ENCODE assay signal across 13 cellular contexts in the genomic region with DNA sequence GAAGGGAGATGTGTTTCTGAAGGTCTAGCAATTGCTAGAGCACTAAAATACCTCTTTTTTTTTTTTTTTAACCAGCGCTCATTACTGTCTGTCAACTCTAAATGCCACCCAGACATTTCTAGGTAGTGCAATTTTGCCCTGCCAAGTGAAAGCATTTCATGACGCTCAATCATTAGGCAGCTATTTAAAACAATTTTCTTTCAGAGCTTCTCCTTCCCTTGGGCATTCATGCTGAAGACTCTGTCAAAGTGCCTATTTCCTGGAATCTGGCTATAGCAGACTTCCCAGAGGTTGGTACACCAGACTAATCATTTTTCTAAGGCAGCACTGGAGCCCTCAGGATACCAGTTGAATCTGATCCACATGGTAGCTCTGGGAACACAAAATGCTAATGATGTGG.
DNase-seq lines count a peak whose midpoint lies in the region; ATAC-seq, FAIRE-seq and TF ChIP-seq lines count a peak whose summit lies in the region.
"Had no signal": no experiment of that assay in that cellular context is flagged by ENCODE, and none has a peak within 500 bp of the region (broad histone marks: within the 10 kb centered on the region; RNA-seq: fewer than 3 reads in every experiment).

No MANE protein-coding gene starts in this region.

- no peak overlapping the region for H3K4me3 ChIP-seq in right cardiac atrium (ENCODE audit: low read length)
- no peak overlapping the region for H3K4me3 ChIP-seq in left ventricle myocardium inferior
- H3K4me3 ChIP-seq in trophoblast cell (ENCODE audit: low read depth, low read length): no peak overlapping the region

- no peaks in the 10 kb centered on the region for H3K27me3 Mint-ChIP-seq in T-helper 17 cell
- H3K27me3 Mint-ChIP-seq in stimulated activated memory B cell treated with anti-CD40 and anti-IgM and Interleukin-4, amounts not matched to agents 10 μg/mL and 1 μg/mL and 100 μg/mL, for 72 hours: no peaks in the 10 kb centered on the region
- peaks cover 39% of the 10 kb centered on the region for H3K27me3 Mint-ChIP-seq in progenitor cell of endocrine pancreas

- no peak overlapping the region for H3K4ac ChIP-seq in trophoblast cell (ENCODE audit: low read depth, low read length)

- ATAC-seq in Right ventricle myocardium inferior: peak; percentile 26
- ATAC-seq in right cardiac atrium: no peak
- no peak for ATAC-seq in T-helper 17 cell
- no peak for ATAC-seq in stimulated activated memory B cell treated with anti-CD40 and anti-IgM and Interleukin-4, amounts not matched to agents 10 μg/mL and 1 μg/mL and 100 μg/mL, for 72 hours

- H3K9me3 ChIP-seq in right cardiac atrium (ENCODE audit: control insufficient read depth, low read length): no peaks in the 10 kb centered on the region
- no peaks in the 10 kb centered on the region for H3K9me3 ChIP-seq in T-helper 17 cell (ENCODE audit: control insufficient read depth, low read length, poor library complexity, severe bottlenecking)
- peaks cover 6% of the 10 kb centered on the region for H3K9me3 ChIP-seq in left ventricle myocardium inferior (replicated peaks)
- H3K9me3 ChIP-seq in trophoblast cell (ENCODE audit: insufficient read depth, low read depth, low read length): peaks cover 3% of the 10 kb centered on the region

- no peak overlapping the region for H3K23ac ChIP-seq in trophoblast cell (ENCODE audit: low read length)

- H3K36me3 ChIP-seq in left ventricle myocardium inferior (no peaks in the 10 kb centered on the region), trophoblast cell (ENCODE audit: control insufficient read depth in 1 of 2, insufficient read depth in 2 of 2, low read length in 2 of 2) (no peaks in the 10 kb centered on the region)

- H3K9me3 Mint-ChIP-seq in stimulated activated memory B cell treated with anti-CD40 and anti-IgM and Interleukin-4, amounts not matched to agents 10 μg/mL and 1 μg/mL and 100 μg/mL, for 72 hours: peaks cover 4% of the 10 kb centered on the region
- peaks cover 9% of the 10 kb centered on the region for H3K9me3 Mint-ChIP-seq in progenitor cell of endocrine pancreas (ENCODE audit: low read depth)

- no peak overlapping the region for H2AFZ ChIP-seq in trophoblast cell (ENCODE audit: insufficient read depth, low read length, poor library complexity)

- H3K4me1 ChIP-seq in right cardiac atrium (ENCODE audit: control insufficient read depth, insufficient read depth, low read length): no peaks in the 10 kb centered on the region
- peaks cover 30% of the 10 kb centered on the region for H3K4me1 ChIP-seq in left ventricle myocardium inferior
- peaks cover 5 to 14% of the 10 kb centered on the region in 2 experiments for H3K4me1 ChIP-seq in trophoblast cell (ENCODE audit: control insufficient read depth in 1 of 2, insufficient read depth in 2 of 2, low read length in 2 of 2)

- DNase-seq in Right ventricle myocardium inferior (ENCODE audit: missing footprints) (no peak), right cardiac atrium (no peak), T-helper 17 cell (no peak), left ventricle myocardium inferior (no peak), trophoblast cell (no peak), urothelium cell line (ENCODE audit: low spot score) (no peak), progenitor cell of endocrine pancreas (ENCODE audit: low spot score, unreplicated experiment) (no peak)
- DNase-seq: AML-193, aorta, mesenchymal stem cell, NCI-H1092, NCI-H446 treated with DMSO at 0.1 percent for 48 hours had no signal

- H4K12ac ChIP-seq in trophoblast cell (ENCODE audit: low read depth, low read length): no peak overlapping the region

- no peak overlapping the region for H4K8ac ChIP-seq in trophoblast cell (ENCODE audit: low read depth, low read length)

- no peak overlapping the region for H4K91ac ChIP-seq in trophoblast cell (ENCODE audit: low read depth, low read length)

- H3K79me1 ChIP-seq in trophoblast cell (ENCODE audit: low read length): peaks cover 18% of the 10 kb centered on the region

- intact Hi-C loops in Right ventricle myocardium inferior (cut with DNase I) (no loop called here), right cardiac atrium (cut with DNase I) (no loop called here), left ventricle myocardium inferior (cut with micrococcal nuclease) (no loop called here)

- H3K36me3 Mint-ChIP-seq in T-helper 17 cell (ENCODE audit: low read depth) (no peaks in the 10 kb centered on the region), progenitor cell of endocrine pancreas (ENCODE audit: insufficient read depth) (peaks cover 3% of the 10 kb centered on the region)
- peaks cover 1% of the 10 kb centered on the region for H3K36me3 Mint-ChIP-seq in stimulated activated memory B cell treated with anti-CD40 and anti-IgM and Interleukin-4, amounts not matched to agents 10 μg/mL and 1 μg/mL and 100 μg/mL, for 72 hours

- H2BK120ac ChIP-seq in trophoblast cell (ENCODE audit: insufficient read depth, low read length, poor library complexity): no peak overlapping the region

- H2BK12ac ChIP-seq in trophoblast cell (ENCODE audit: low read length): no peak overlapping the region

- H3K27me3 ChIP-seq in right cardiac atrium (ENCODE audit: control insufficient read depth, insufficient read depth): no peaks in the 10 kb centered on the region
- H3K27me3 ChIP-seq in left ventricle myocardium inferior (ENCODE audit: low read depth): no peaks in the 10 kb centered on the region
- H3K27me3 ChIP-seq in trophoblast cell (ENCODE audit: insufficient read depth, low read length): no peaks in the 10 kb centered on the region

- no peak overlapping the region for H3K9ac ChIP-seq in trophoblast cell (ENCODE audit: low read length)

- H2BK5ac ChIP-seq in trophoblast cell (ENCODE audit: low read depth, low read length, poor library complexity): no peak overlapping the region

- no peak overlapping the region for H3K4me2 ChIP-seq in trophoblast cell (ENCODE audit: low read length)

- no peak overlapping the region for H3K14ac ChIP-seq in trophoblast cell (ENCODE audit: low read length)

- FAIRE-seq in urothelium cell line (lab: Jason Lieb, UNC): no peak

- TF ChIP-seq CTCF in left ventricle myocardium inferior (IDR thresholded peaks at IDR 0.05; ENCODE audit: borderline replicate concordance) (no peak), progenitor cell of endocrine pancreas (IDR thresholded peaks at IDR 0.05; ENCODE audit: unreplicated experiment) (no peak)

- H3K27ac Mint-ChIP-seq in T-helper 17 cell (peak overlapping the region; percentile 89), progenitor cell of endocrine pancreas (no peak overlapping the region)
- peak overlapping the region; percentile 95 for H3K27ac Mint-ChIP-seq in stimulated activated memory B cell treated with anti-CD40 and anti-IgM and Interleukin-4, amounts not matched to agents 10 μg/mL and 1 μg/mL and 100 μg/mL, for 72 hours

- H3K18ac ChIP-seq in trophoblast cell (ENCODE audit: low read length): no peak overlapping the region

- H3K4me3 Mint-ChIP-seq in T-helper 17 cell (peak overlapping the region; percentile 69), progenitor cell of endocrine pancreas (ENCODE audit: low read depth) (no peak overlapping the region)
- peak overlapping the region; percentile 52 for H3K4me3 Mint-ChIP-seq in stimulated activated memory B cell treated with anti-CD40 and anti-IgM and Interleukin-4, amounts not matched to agents 10 μg/mL and 1 μg/mL and 100 μg/mL, for 72 hours

- H2AK5ac ChIP-seq in trophoblast cell (ENCODE audit: low read length): no peak overlapping the region

- WGBS in right cardiac atrium: 73% methylated on average over 2 of the region's 2 CpGs
- no CpG with 5 or more reads among the region's 2 CpGs for WGBS in trophoblast cell (ENCODE audit: extremely low coverage, insufficient coverage, insufficient read length)

- no peak overlapping the region for H3K27ac ChIP-seq in right cardiac atrium (ENCODE audit: low read length)
- H3K27ac ChIP-seq in left ventricle myocardium inferior (replicated peaks): peak overlapping the region; percentile 43
- no peak overlapping the region for H3K27ac ChIP-seq in trophoblast cell (ENCODE audit: low read depth, low read length)

- H3K4me1 Mint-ChIP-seq in T-helper 17 cell: peaks cover 54% of the 10 kb centered on the region
- peaks cover 58% of the 10 kb centered on the region for H3K4me1 Mint-ChIP-seq in stimulated activated memory B cell treated with anti-CD40 and anti-IgM and Interleukin-4, amounts not matched to agents 10 μg/mL and 1 μg/mL and 100 μg/mL, for 72 hours
- H3K4me1 Mint-ChIP-seq in progenitor cell of endocrine pancreas (ENCODE audit: low read depth): peaks cover 6% of the 10 kb centered on the region

- H3K79me2 ChIP-seq in trophoblast cell (ENCODE audit: control insufficient read depth, insufficient read depth, low read length, poor library complexity): no peaks in the 10 kb centered on the region
